In genomic region chr9:126448136-126448535, GRCh38 we compare ENCODE assay signal across 17 cellular contexts.
"Had no signal": no experiment of that assay in that cellular context is flagged by ENCODE, and none has a peak within 500 bp of the region (broad histone marks: within the 10 kb centered on the region; RNA-seq: fewer than 3 reads in every experiment).

No MANE protein-coding gene starts in this region.

- H3K36me3 Mint-ChIP-seq: naive B cell, WTC11 had no signal

- ATAC-seq: heart right ventricle, pancreas, WTC11 had no signal

- DNase-seq: activated gamma-delta T cell; activated T-cell treated with anti-CD3 and anti-CD28 coated beads for 4 hours; brain microvascular endothelial cell; colonic mucosa; heart right ventricle; naive B cell; pancreas; psoas muscle; stimulated activated CD4-positive, alpha-beta T cell treated with anti-CD3 and anti-CD28 coated beads, Interleukin-4, amount 100 ng/mL, for 24 hours; T-helper 1 cell; T1000; testis; trophoblast cell; uterus had no signal

- H3K9me3 Mint-ChIP-seq: activated naive CD4-positive, alpha-beta T cell treated with anti-CD3 and anti-CD28 coated beads, Interleukin-2, amount 50 U/mL, for 24 hours; naive B cell; WTC11 had no signal

- H3K27ac Mint-ChIP-seq: activated naive CD4-positive, alpha-beta T cell treated with anti-CD3 and anti-CD28 coated beads, Interleukin-2, amount 50 U/mL, for 24 hours; naive B cell; WTC11 had no signal

- H3K27me3 Mint-ChIP-seq: activated naive CD4-positive, alpha-beta T cell treated with anti-CD3 and anti-CD28 coated beads, Interleukin-2, amount 50 U/mL, for 24 hours; naive B cell had no signal

- FAIRE-seq: keratinocyte, pancreas had no signal

- H3K4me3 Mint-ChIP-seq: activated naive CD4-positive, alpha-beta T cell treated with anti-CD3 and anti-CD28 coated beads, Interleukin-2, amount 50 U/mL, for 24 hours; naive B cell; WTC11 had no signal
